ENCODE assay signal across 14 cellular contexts in the genomic region with DNA sequence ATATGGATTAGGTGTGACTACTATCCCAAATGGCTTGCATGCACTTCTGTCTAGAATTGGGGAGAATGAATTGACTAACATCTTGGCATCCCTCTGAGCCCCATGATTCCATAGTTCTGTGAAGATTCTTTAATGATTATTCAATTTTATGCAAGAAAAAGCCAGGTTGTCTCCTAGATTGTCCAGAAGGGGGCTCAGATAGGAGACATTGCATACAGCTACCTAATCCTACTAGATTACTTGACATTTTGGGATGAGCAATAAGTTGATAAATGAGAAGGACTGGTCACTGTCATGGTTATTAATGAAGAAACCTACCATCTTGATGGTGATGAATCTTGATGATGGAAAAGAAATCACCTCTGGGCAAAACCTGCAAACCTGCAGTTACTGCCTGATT.
DNase-seq lines count a peak whose midpoint lies in the region; ATAC-seq and TF ChIP-seq lines count a peak whose summit lies in the region.
"Had no signal": no experiment of that assay in that cellular context is flagged by ENCODE, and none has a peak within 500 bp of the region (broad histone marks: within the 10 kb centered on the region; RNA-seq: fewer than 3 reads in every experiment).

No MANE protein-coding gene starts in this region.

- no peak overlapping the region for H2AFZ ChIP-seq in HCT116 (ENCODE audit: low read depth, low read length, poor library complexity, severe bottlenecking)
- H2AFZ ChIP-seq: hepatocyte had no signal

- CTCF ChIA-PET in A673 (lab: Charles Lee) (interaction anchor here (1.1 kb wide), 1 partner anchor 445 kb away, joined by 3 read pairs; no protein-coding TSS in a partner anchor), HCT116 (lab: Charles Lee) (no interaction called here)

- H3K4me1 ChIP-seq in A673 (ENCODE audit: insufficient read depth, low read length, poor library complexity, severe bottlenecking): peaks cover 3% of the 10 kb centered on the region
- H3K4me1 ChIP-seq in HCT116 (ENCODE audit: control insufficient read depth in 1 of 2, insufficient read depth in 2 of 2, low read length in 2 of 2): no peaks in the 10 kb centered on the region
- peaks cover 1% of the 10 kb centered on the region for H3K4me1 ChIP-seq in body of pancreas
- H3K4me1 ChIP-seq: psoas muscle had no signal

- DNase-seq in A673 (ENCODE audit: low spot score): peak; percentile 27
- no peak for DNase-seq in HCT116 (ENCODE audit: low read depth, low spot score)
- peak; percentile 6 for DNase-seq in amniotic epithelial cell (ENCODE audit: low read depth)
- DNase-seq in fibroblast of the aortic adventitia (ENCODE audit: low read depth): peak; percentile 32
- no peak for DNase-seq in body of pancreas
- DNase-seq in coronary artery (ENCODE audit: low spot score): no peak
- DNase-seq: activated naive CD4-positive, alpha-beta T cell; NCI-H1092; psoas muscle; stimulated activated CD4-positive, alpha-beta T cell treated with anti-CD3 and anti-CD28 coated beads, Interleukin-4, amount 100 ng/mL, for 24 hours; stimulated activated naive CD8-positive, alpha-beta T cell treated with anti-CD3 and anti-CD28 coated beads, Interleukin-15, Interleukin-2, amounts not matched to agents 100 U/mL and 50 U/mL, for 24 hours had no signal

- POLR2A ChIA-PET in A673 (lab: Charles Lee; ENCODE audit: low non-redundant PET): no interaction called here
- POLR2A ChIA-PET in HCT116 (lab: Charles Lee): no interaction called here

- H3K27ac ChIP-seq in A673 (ENCODE audit: low read depth, low read length, poor library complexity, severe bottlenecking): no peak overlapping the region
- H3K27ac ChIP-seq in HCT116 (ENCODE audit: low read depth, low read length): no peak overlapping the region
- no peak overlapping the region for H3K27ac ChIP-seq in body of pancreas
- no peak overlapping the region for H3K27ac ChIP-seq in coronary artery
- H3K27ac ChIP-seq: hepatocyte, psoas muscle had no signal

- ATAC-seq in HCT116: peak; percentile 58; the same call in 1 of the 2 replicates
- ATAC-seq in body of pancreas: no peak
- no peak for ATAC-seq in GM18858 (IDR thresholded peaks at IDR 0.05; ENCODE audit: unreplicated experiment)
- no peak for ATAC-seq in GM19023 (IDR thresholded peaks at IDR 0.05; ENCODE audit: unreplicated experiment)
- ATAC-seq: psoas muscle; stimulated activated naive CD8-positive, alpha-beta T cell treated with anti-CD3 and anti-CD28 coated beads, Interleukin-15, Interleukin-2, amounts not matched to agents 100 U/mL and 50 U/mL, for 24 hours had no signal

- H3K9me3 ChIP-seq in A673 (ENCODE audit: low read depth, low read length, poor library complexity, severe bottlenecking) (no peaks in the 10 kb centered on the region), HCT116 (ENCODE audit: control insufficient read depth in 1 of 2, insufficient read depth in 1 of 2, low read depth in 1 of 2, low read length in 2 of 2) (no peaks in the 10 kb centered on the region; a peak in 1 of 4 replicates), body of pancreas (no peaks in the 10 kb centered on the region)
- H3K9me3 ChIP-seq: psoas muscle had no signal

- no peak overlapping the region for H3K4me3 ChIP-seq in A673 (ENCODE audit: low read depth, low read length, poor library complexity, severe bottlenecking)
- H3K4me3 ChIP-seq in HCT116 (replicated peaks in 1 of 2; ENCODE audit: low read depth in 1 of 2, low read length in 2 of 2): no peak overlapping the region
- H3K4me3 ChIP-seq in fibroblast of the aortic adventitia (ENCODE audit: low read depth, low read length): no peak overlapping the region
- no peak overlapping the region for H3K4me3 ChIP-seq in body of pancreas
- no peak overlapping the region for H3K4me3 ChIP-seq in coronary artery
- H3K4me3 ChIP-seq: hepatocyte, psoas muscle had no signal

- no peaks in the 10 kb centered on the region for H3K27me3 ChIP-seq in A673 (replicated peaks; ENCODE audit: insufficient read depth, low read depth, low read length, poor library complexity)
- no peaks in the 10 kb centered on the region for H3K27me3 ChIP-seq in HCT116 (ENCODE audit: insufficient read depth, low read length)
- H3K27me3 ChIP-seq in body of pancreas: no peaks in the 10 kb centered on the region
- H3K27me3 ChIP-seq: hepatocyte had no signal

- no peaks in the 10 kb centered on the region for H3K36me3 ChIP-seq in A673 (ENCODE audit: insufficient read depth, low read length, poor library complexity, severe bottlenecking)
- H3K36me3 ChIP-seq in HCT116 (ENCODE audit: control insufficient read depth in 1 of 2, insufficient read depth in 2 of 2, low read length in 2 of 2): no peaks in the 10 kb centered on the region
- H3K36me3 ChIP-seq in body of pancreas (replicated peaks in 1 of 2; ENCODE audit: insufficient read depth in 1 of 2, low read depth in 2 of 2): no peaks in the 10 kb centered on the region

- no peak overlapping the region for H3K4me2 ChIP-seq in HCT116 (ENCODE audit: low read length)
- H3K4me2 ChIP-seq: hepatocyte had no signal

- no peaks in the 10 kb centered on the region for H4K20me1 ChIP-seq in HCT116 (ENCODE audit: insufficient read depth)

- TF ChIP-seq POLR2A in HCT116 (IDR thresholded peaks at IDR 0.05; ENCODE audit: borderline replicate concordance, extremely low read depth, insufficient read depth, insufficient read length) (no peak), body of pancreas (IDR thresholded peaks at IDR 0.05) (no peak)

- H3K9me2 ChIP-seq in HCT116 (ENCODE audit: insufficient read depth): no peaks in the 10 kb centered on the region

- TF ChIP-seq RAD21 in HCT116 (IDR thresholded peaks at IDR 0.05; ENCODE audit: low read depth): no peak; the same call in 1 of the 2 replicates

- BruUV-seq in A673 (replicated peaks; lab: Mats Ljungman, UMichigan) (no TSS peak), HCT116 (replicated peaks; lab: Mats Ljungman, UMichigan) (no TSS peak)

- H3K9ac ChIP-seq in HCT116 (ENCODE audit: low read length): no peak overlapping the region

- intact Hi-C loops in A673 (cut with micrococcal nuclease; ENCODE audit: unreplicated experiment) (no loop called here), HCT116 (cut with micrococcal nuclease) (no loop called here), body of pancreas (cut with DNase I) (no loop called here)

- peak; percentile 46 for TF ChIP-seq CTCF in A673 (conservative IDR thresholded peaks at IDR 0.05; ENCODE audit: low read depth, low read length)
- peak; percentile 14 to 44 (median 36); a peak in 4 of 6 replicates for TF ChIP-seq CTCF in HCT116 (IDR thresholded peaks at IDR 0.05 in 2 of 3, conservative IDR thresholded peaks at IDR 0.05 in 1 of 3; ENCODE audit: borderline replicate concordance in 1 of 3, insufficient read depth in 1 of 3, low read depth in 2 of 3, low read length in 2 of 3)
- TF ChIP-seq CTCF in fibroblast of the aortic adventitia (IDR thresholded peaks at IDR 0.05; ENCODE audit: insufficient read depth, low read length): peak; percentile 41
- TF ChIP-seq CTCF in body of pancreas (IDR thresholded peaks at IDR 0.05): no peak
- TF ChIP-seq CTCF in coronary artery (IDR thresholded peaks at IDR 0.05): no peak

- RAD21 ChIA-PET in HCT116 (lab: Charles Lee; ENCODE audit: low non-redundant PET in 1 of 2, low total read pairs in 2 of 2, uncharacterized antibody in 2 of 2, unreplicated experiment in 2 of 2): no interaction called here

- no peaks in the 10 kb centered on the region for H3K79me2 ChIP-seq in HCT116 (ENCODE audit: insufficient read depth, low read length)
- H3K79me2 ChIP-seq: hepatocyte had no signal

TF ChIP-seq in HCT116, 20 proteins besides CTCF, POLR2A, EP300 and RAD21 (continues in another document):
- no peak for TF ChIP-seq ZFX (IDR thresholded peaks at IDR 0.05)
- TF ChIP-seq JUND (IDR thresholded peaks at IDR 0.05): no peak
- TF ChIP-seq SRF (IDR thresholded peaks at IDR 0.05; ENCODE audit: low read depth): no peak
- no peak for TF ChIP-seq SP1 (IDR thresholded peaks at IDR 0.05; ENCODE audit: low read depth)
- no peak for TF ChIP-seq FOSL1 (IDR thresholded peaks at IDR 0.05; ENCODE audit: low read depth)
- no peak for TF ChIP-seq YY1 (IDR thresholded peaks at IDR 0.05; ENCODE audit: extremely low read depth, insufficient replicate concordance, low read depth, low read length)
- TF ChIP-seq, protein P1, sequence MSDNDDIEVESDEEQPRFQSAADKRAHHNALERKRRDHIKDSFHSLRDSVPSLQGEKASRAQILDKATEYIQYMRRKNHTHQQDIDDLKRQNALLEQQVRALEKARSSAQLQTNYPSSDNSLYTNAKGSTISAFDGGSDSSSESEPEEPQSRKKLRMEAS (IDR thresholded peaks at IDR 0.05): no peak
- TF ChIP-seq CEBPB (IDR thresholded peaks at IDR 0.05; ENCODE audit: low read depth): no peak
- TF ChIP-seq, protein P2, sequence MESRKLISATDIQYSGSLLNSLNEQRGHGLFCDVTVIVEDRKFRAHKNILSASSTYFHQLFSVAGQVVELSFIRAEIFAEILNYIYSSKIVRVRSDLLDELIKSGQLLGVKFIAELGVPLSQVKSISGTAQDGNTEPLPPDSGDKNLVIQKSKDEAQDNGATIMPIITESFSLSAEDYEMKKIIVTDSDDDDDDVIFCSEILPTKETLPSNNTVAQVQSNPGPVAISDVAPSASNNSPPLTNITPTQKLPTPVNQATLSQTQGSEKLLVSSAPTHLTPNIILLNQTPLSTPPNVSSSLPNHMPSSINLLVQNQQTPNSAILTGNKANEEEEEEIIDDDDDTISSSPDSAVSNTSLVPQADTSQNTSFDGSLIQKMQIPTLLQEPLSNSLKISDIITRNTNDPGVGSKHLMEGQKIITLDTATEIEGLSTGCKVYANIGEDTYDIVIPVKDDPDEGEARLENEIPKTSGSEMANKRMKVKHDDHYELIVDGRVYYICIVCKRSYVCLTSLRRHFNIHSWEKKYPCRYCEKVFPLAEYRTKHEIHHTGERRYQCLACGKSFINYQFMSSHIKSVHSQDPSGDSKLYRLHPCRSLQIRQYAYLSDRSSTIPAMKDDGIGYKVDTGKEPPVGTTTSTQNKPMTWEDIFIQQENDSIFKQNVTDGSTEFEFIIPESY (IDR thresholded peaks at IDR 0.05; ENCODE audit: extremely low read depth, insufficient replicate concordance, low read length): no peak
- no peak for TF ChIP-seq SIN3A (IDR thresholded peaks at IDR 0.05; ENCODE audit: low read depth)

Comparison
In these comparisons a context has a peak if more than half of its experiments do, and no peak if none do; other contexts are left out.
1. DNase-seq: peak in A673 (single experiment), amniotic epithelial cell (single experiment) and fibroblast of the aortic adventitia (single experiment); none in HCT116 (single experiment), body of pancreas (0 of 4) and coronary artery (single experiment).
2. CTCF ChIP-seq: peak in A673 (single experiment), HCT116 (3 of 3) and fibroblast of the aortic adventitia (single experiment); none in body of pancreas (0 of 7) and coronary artery (single experiment).